ENCODE assay signal across 8 cellular contexts in the genomic region with DNA sequence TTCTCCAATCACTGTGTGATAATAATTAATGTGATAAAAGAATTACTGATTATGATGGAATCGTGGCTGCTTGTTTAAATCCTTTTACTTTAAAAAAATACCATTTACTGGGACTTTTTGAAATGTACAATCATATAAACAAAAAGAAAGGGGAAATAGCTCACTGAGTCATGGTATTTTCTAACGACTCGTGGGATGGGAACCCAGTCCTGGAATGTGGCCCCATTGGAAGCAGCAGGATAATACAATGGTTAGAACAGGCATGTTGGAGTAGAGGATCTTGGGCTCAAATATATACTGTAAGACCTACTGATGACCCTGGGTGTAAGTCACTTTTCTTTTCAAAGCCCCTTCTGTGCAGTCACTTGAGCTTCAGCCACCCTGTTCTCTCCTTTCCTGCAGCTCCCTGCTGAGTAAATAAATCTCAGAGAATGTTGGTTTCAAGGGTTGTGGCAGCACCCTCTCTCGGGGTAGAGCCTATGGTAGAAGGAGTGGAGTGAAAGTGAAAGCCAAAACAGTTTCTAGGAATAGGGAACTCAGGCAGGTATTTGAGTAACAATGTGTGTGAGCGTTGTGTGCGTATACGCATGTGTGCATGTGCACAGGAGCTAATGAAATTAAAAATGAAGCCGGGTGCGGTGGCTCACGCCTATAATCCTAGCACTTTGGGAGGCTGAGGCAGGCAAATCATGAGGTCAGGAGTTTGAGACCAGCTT. TPM values are rescaled to one million over a fixed set of nuclear protein-coding genes. Genes with fewer than 3 reads are reported as not detected.
DNase-seq lines count a peak whose midpoint lies in the region; ATAC-seq, FAIRE-seq and TF ChIP-seq lines count a peak whose summit lies in the region.

No MANE protein-coding gene starts in this region.

- no peak overlapping the region for H3K4me3 ChIP-seq in GM12865 (ENCODE audit: low read depth, low read length)
- H3K4me3 ChIP-seq in MG63 = no peak overlapping the region
- no peak overlapping the region for H3K4me3 ChIP-seq in mammary epithelial cell (replicated peaks in 1 of 3; ENCODE audit: insufficient read depth in 1 of 3, low read depth in 2 of 3, low read length in 3 of 3)

- in situ Hi-C loops in mammary epithelial cell (cut with MboI; ENCODE audit: low sequenced_read_pairs in 2 of 2) = no loop called here

- WGBS in mammary epithelial cell (ENCODE audit: low coverage, missing lambda C conversion rate) = 77% methylated on average over 9 of the region's 10 CpGs

- H3K4me1 Mint-ChIP-seq in osteocyte (ENCODE audit: unreplicated experiment) = peaks cover 18% of the 10 kb centered on the region

- H3K4me2 ChIP-seq in mammary epithelial cell (ENCODE audit: insufficient read depth, low read depth, low read length) = peak overlapping the region; percentile 49

- H3K9ac ChIP-seq in mammary epithelial cell (ENCODE audit: insufficient read depth, low read length) = no peak overlapping the region

- H3K9me3 ChIP-seq in MG63 (no peaks in the 10 kb centered on the region), mammary epithelial cell (replicated peaks; ENCODE audit: insufficient read depth, low read length) (no peaks in the 10 kb centered on the region)

- H3K4me1 ChIP-seq in mammary epithelial cell (ENCODE audit: insufficient read depth, low read length) = peaks cover 19% of the 10 kb centered on the region

- H4K20me1 ChIP-seq in mammary epithelial cell (ENCODE audit: insufficient read depth, low read length) = no peaks in the 10 kb centered on the region

- no peak overlapping the region for H3K27ac ChIP-seq in mammary epithelial cell (ENCODE audit: insufficient read depth, low read depth, low read length)

- no peaks in the 10 kb centered on the region for H3K36me3 Mint-ChIP-seq in osteocyte (ENCODE audit: unreplicated experiment)

- H3K27me3 Mint-ChIP-seq in osteocyte (ENCODE audit: unreplicated experiment) = no peaks in the 10 kb centered on the region

- no peaks in the 10 kb centered on the region for H3K9me3 Mint-ChIP-seq in osteocyte (ENCODE audit: unreplicated experiment)

- no peaks in the 10 kb centered on the region for H3K36me3 ChIP-seq in MG63
- H3K36me3 ChIP-seq in mammary epithelial cell (ENCODE audit: insufficient read depth, low read length) = no peaks in the 10 kb centered on the region

- peak overlapping the region; percentile 62 for H3K27ac Mint-ChIP-seq in osteocyte (ENCODE audit: unreplicated experiment)

- no peak overlapping the region for H3K4me3 Mint-ChIP-seq in osteocyte (ENCODE audit: unreplicated experiment)

- peak; percentile 56 for DNase-seq in GM12865 (ENCODE audit: low read depth)
- peak; percentile 39 for DNase-seq in MG63
- peak; percentile 4 for DNase-seq in mammary epithelial cell
- DNase-seq in osteocyte (ENCODE audit: extremely low spot score, unreplicated experiment) = no peak
- no peak for DNase-seq in frontal cortex (ENCODE audit: low spot score in 2 of 2)
- no peak for DNase-seq in GF-D8 (lab: John Stamatoyannopoulos, UW)
- no peak for DNase-seq in T-helper 9 cell

- no peaks in the 10 kb centered on the region for H3K79me2 ChIP-seq in mammary epithelial cell (ENCODE audit: insufficient read depth, low read length)

- H3K27me3 ChIP-seq in MG63 (no peaks in the 10 kb centered on the region), mammary epithelial cell (ENCODE audit: insufficient read depth, low read length) (no peaks in the 10 kb centered on the region)

- intact Hi-C loops in mammary epithelial cell (cut with micrococcal nuclease) = no loop called here

- dilution Hi-C loops in mammary epithelial cell (cut with HindIII; ENCODE audit: low sequenced_read_pairs) = loop anchor here (5.0 kb wide), 1 partner anchor 257 kb away; no protein-coding TSS in a partner anchor

- CTCF ChIA-PET in mammary epithelial cell (lab: Charles Lee; ENCODE audit: low non-redundant PET) = no interaction called here

- no TSS peak for BruUV-seq in mammary epithelial cell (replicated peaks; lab: Mats Ljungman, UMichigan)

- no peak for FAIRE-seq in frontal cortex (lab: Jason Lieb, UNC)

- TF ChIP-seq CTCF in GM12865 (IDR thresholded peaks at IDR 0.05; ENCODE audit: insufficient read depth, low read depth, low read length, missing control alignments) = no peak
- TF ChIP-seq CTCF in mammary epithelial cell (conservative IDR thresholded peaks at IDR 0.05 in 1 of 2, IDR thresholded peaks at IDR 0.05 in 1 of 2; ENCODE audit: extremely low read depth in 1 of 2, insufficient read depth in 1 of 2, low read depth in 1 of 2, low read length in 2 of 2) = no peak
- no peak for TF ChIP-seq CTCF in osteocyte (IDR thresholded peaks at IDR 0.05)

- peak; percentile 68 for ATAC-seq in GM21576 (IDR thresholded peaks at IDR 0.05; ENCODE audit: unreplicated experiment)

- peak overlapping the region; percentile 66 for H2AFZ ChIP-seq in mammary epithelial cell (ENCODE audit: low read depth, low read length)

RNA-seq across cellular contexts. Expression of gene LARP1, which starts 40.7 kb away (rescaled TPM):
- total RNA-seq in MG63 (2014; rRNA removed; shearing (Covaris generic); ENCODE audit: low replicate concordance) = 30.4 and 36.5 TPM in 2 replicates
- total RNA-seq in mammary epithelial cell (100 to 1,000 TPM; 117 to 240 TPM), osteocyte (247 TPM in 2 replicates), frontal cortex (30.6 TPM)
- polyA plus RNA-seq in mammary epithelial cell = 110 TPM
- polyA minus RNA-seq in mammary epithelial cell = 287 TPM

Comparison
In these comparisons a context has a peak if more than half of its experiments do, and no peak if none do; other contexts are left out.
1. DNase-seq: peak in GM12865 (single experiment), MG63 (single experiment) and mammary epithelial cell (single experiment); none in osteocyte (single experiment), frontal cortex (0 of 2), GF-D8 (single experiment) and T-helper 9 cell (single experiment).